Comparison of ENCODE assay signal across 2 cellular contexts in genomic region chr4:7746351-7747061, GRCh38.
TF ChIP-seq lines count a peak whose summit lies in the region.

No MANE protein-coding gene starts in this region.

TF ChIP-seq in IMR-90, 13 proteins besides CTCF, POLR2A, EP300 and RAD21:
- no peak for TF ChIP-seq RCOR1 (IDR thresholded peaks at IDR 0.05; ENCODE audit: insufficient replicate concordance, low read length)
- no peak for TF ChIP-seq ELK1 (IDR thresholded peaks at IDR 0.05; ENCODE audit: borderline replicate concordance, low read depth, low read length)

TF ChIP-seq in H1, 55 proteins besides CTCF, POLR2A, EP300 and RAD21:
- TF ChIP-seq MAFK (IDR thresholded peaks at IDR 0.05; ENCODE audit: low read depth, low read length), result no peak
- TF ChIP-seq BCL11A (IDR thresholded peaks at IDR 0.05; ENCODE audit: low read depth in 2 of 2, low read length in 2 of 2), result no peak
- TF ChIP-seq FOSL1 (IDR thresholded peaks at IDR 0.05; ENCODE audit: insufficient read depth, low read depth, low read length), result no peak
- TF ChIP-seq SP1 (IDR thresholded peaks at IDR 0.05; ENCODE audit: low read depth, low read length), result no peak
- no peak for TF ChIP-seq NANOG (IDR thresholded peaks at IDR 0.05; ENCODE audit: insufficient read depth, low read depth, low read length, poor library complexity, severe bottlenecking)
- TF ChIP-seq KDM4A (IDR thresholded peaks at IDR 0.05; ENCODE audit: low read depth, low read length, severe bottlenecking), result no peak
- no peak for TF ChIP-seq SP2 (IDR thresholded peaks at IDR 0.05; ENCODE audit: low read length)
- no peak for TF ChIP-seq SIX5 (IDR thresholded peaks at IDR 0.05; ENCODE audit: low read depth, low read length)
- no peak for TF ChIP-seq GTF2F1 (IDR thresholded peaks at IDR 0.05; ENCODE audit: borderline replicate concordance, low read depth, low read length)
- no peak for TF ChIP-seq YY1 (IDR thresholded peaks at IDR 0.05; ENCODE audit: low read depth, low read length)
- no peak for TF ChIP-seq CBX8 (IDR thresholded peaks at IDR 0.05; ENCODE audit: borderline replicate concordance, low read depth, low read length)
- TF ChIP-seq PHF8 (conservative IDR thresholded peaks at IDR 0.05; ENCODE audit: low read depth, low read length), result no peak
- no peak for TF ChIP-seq E2F6 (IDR thresholded peaks at IDR 0.05)
- no peak for TF ChIP-seq SIN3A (conservative IDR thresholded peaks at IDR 0.05 in 1 of 2, IDR thresholded peaks at IDR 0.05 in 1 of 2; ENCODE audit: low read depth in 1 of 2, low read length in 2 of 2)
- no peak for TF ChIP-seq BACH1 (IDR thresholded peaks at IDR 0.05; ENCODE audit: low read length)
- TF ChIP-seq ATF2 (IDR thresholded peaks at IDR 0.05; ENCODE audit: low read length), result no peak
- TF ChIP-seq CREB1 (IDR thresholded peaks at IDR 0.05), result no peak
- TF ChIP-seq CEBPB (IDR thresholded peaks at IDR 0.05; ENCODE audit: low read depth, low read length), result no peak
- no peak for TF ChIP-seq NRF1 (IDR thresholded peaks at IDR 0.05; ENCODE audit: low read depth, low read length)
- TF ChIP-seq RXRA (IDR thresholded peaks at IDR 0.05; ENCODE audit: insufficient read depth, low read depth, low read length), result no peak
